In genomic region chr5:61333351-61334223, GRCh38 we compare ENCODE assay signal across 1 cellular context.
TF ChIP-seq lines count a peak whose summit lies in the region.

No MANE protein-coding gene starts in this region.

TF ChIP-seq in HepG2, 621 proteins besides CTCF, POLR2A, EP300 and RAD21 (continued from another document and continues in another):
- TF ChIP-seq ZBTB37 (CRISPR knock-in tag; IDR thresholded peaks at IDR 0.05) (no peak), SRSF9 (IDR thresholded peaks at IDR 0.05; ENCODE audit: borderline replicate concordance, insufficient read depth, low read depth, low read length, poor library complexity, severe bottlenecking) (no peak), KDM4B (CRISPR knock-in tag; IDR thresholded peaks at IDR 0.05) (no peak), KDM5B (CRISPR knock-in tag; IDR thresholded peaks at IDR 0.05; ENCODE audit: borderline replicate concordance) (peak; percentile 51; the same call in 1 of the 2 replicates), ZNF510 (CRISPR knock-in tag; IDR thresholded peaks at IDR 0.05; ENCODE audit: low read depth) (no peak), ELF1 (CRISPR knock-in tag; IDR thresholded peaks at IDR 0.05) (no peak), SUZ12 (IDR thresholded peaks at IDR 0.05; ENCODE audit: low read depth, low read length) (no peak), AGO2 (optimal IDR thresholded peaks at IDR 0.05; ENCODE audit: low read depth, low read length) (peak; percentile 34), TCF7L2 (IDR thresholded peaks at IDR 0.05; ENCODE audit: low read depth, low read length) (no peak), ZNF17 (CRISPR knock-in tag; IDR thresholded peaks at IDR 0.05) (no peak), GABPA (IDR thresholded peaks at IDR 0.05; ENCODE audit: low read depth, low read length) (no peak), GABPA (CRISPR knock-in tag; IDR thresholded peaks at IDR 0.05; ENCODE audit: low read depth) (no peak), ZKSCAN1 (IDR thresholded peaks at IDR 0.05; ENCODE audit: low read length) (no peak), ZNF800 (CRISPR knock-in tag; IDR thresholded peaks at IDR 0.05) (peak; percentile 63), UBTF (CRISPR knock-in tag; IDR thresholded peaks at IDR 0.05) (peak; percentile 53; the same call in 1 of the 2 replicates), SAFB2 (CRISPR knock-in tag; IDR thresholded peaks at IDR 0.05; ENCODE audit: borderline replicate concordance, low read depth) (no peak), ZNF687 (CRISPR knock-in tag; IDR thresholded peaks at IDR 0.05) (peak; percentile 43; the same call in 1 of the 2 replicates), ZBTB39 (CRISPR knock-in tag; IDR thresholded peaks at IDR 0.05) (no peak), SIX1 (CRISPR knock-in tag; IDR thresholded peaks at IDR 0.05; ENCODE audit: borderline replicate concordance) (no peak), ZNF260 (CRISPR knock-in tag; IDR thresholded peaks at IDR 0.05; ENCODE audit: borderline replicate concordance, low read depth) (no peak), MXD1 (CRISPR knock-in tag; IDR thresholded peaks at IDR 0.05) (0 out of 2 replicates have a peak, but pooled peaks have one; percentile 19), ZNF121 (CRISPR knock-in tag; IDR thresholded peaks at IDR 0.05) (peak; percentile 52; the same call in 1 of the 2 replicates), ZNF296 (CRISPR knock-in tag; conservative IDR thresholded peaks at IDR 0.05) (no peak), RNF219 (CRISPR knock-in tag; IDR thresholded peaks at IDR 0.05) (no peak), KMT2A (CRISPR knock-in tag; IDR thresholded peaks at IDR 0.05) (peak; percentile 50; the same call in 1 of the 2 replicates), IKZF5 (CRISPR knock-in tag; IDR thresholded peaks at IDR 0.05) (no peak), MYPOP (CRISPR knock-in tag; IDR thresholded peaks at IDR 0.05) (peak; percentile 82; the same call in 1 of the 2 replicates), ZGPAT (CRISPR knock-in tag; IDR thresholded peaks at IDR 0.05) (0 out of 2 replicates have a peak, but pooled peaks have one; percentile 22), HNRNPK (IDR thresholded peaks at IDR 0.05; ENCODE audit: low read depth, low read length, poor library complexity, severe bottlenecking) (peak; percentile 7), ZFP36L2 (CRISPR knock-in tag; IDR thresholded peaks at IDR 0.05) (no peak), WIZ (CRISPR knock-in tag; IDR thresholded peaks at IDR 0.05) (no peak), ZNF792 (CRISPR knock-in tag; IDR thresholded peaks at IDR 0.05) (no peak), ATF6 (CRISPR knock-in tag; conservative IDR thresholded peaks at IDR 0.05) (no peak), MXD4 (CRISPR knock-in tag; IDR thresholded peaks at IDR 0.05) (no peak), HDAC1 (CRISPR knock-in tag; IDR thresholded peaks at IDR 0.05) (0 out of 2 replicates have a peak, but pooled peaks have one; percentile 17), HNF4A (CRISPR knock-in tag; IDR thresholded peaks at IDR 0.05) (no peak), ZSCAN30 (CRISPR knock-in tag; IDR thresholded peaks at IDR 0.05) (no peak), SALL1 (CRISPR knock-in tag; IDR thresholded peaks at IDR 0.05) (0 out of 2 replicates have a peak, but pooled peaks have one; percentile 19)
